In genomic region chr12:6541371-6542165, GRCh38 we compare ENCODE assay signal across 1 cellular context.
TF ChIP-seq lines count a peak whose summit lies in the region.

No MANE protein-coding gene starts in this region.

TF ChIP-seq in liver, 16 proteins besides CTCF, POLR2A, EP300 and RAD21 (continued from another document):
- TF ChIP-seq, protein P1, sequence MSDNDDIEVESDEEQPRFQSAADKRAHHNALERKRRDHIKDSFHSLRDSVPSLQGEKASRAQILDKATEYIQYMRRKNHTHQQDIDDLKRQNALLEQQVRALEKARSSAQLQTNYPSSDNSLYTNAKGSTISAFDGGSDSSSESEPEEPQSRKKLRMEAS (IDR thresholded peaks at IDR 0.05): no peak
